11 cellular contexts compared by ENCODE assay signal in genomic region chr9:130448035-130448624, GRCh38. TPM values are rescaled to one million over a fixed set of nuclear protein-coding genes. Genes with fewer than 3 reads are reported as not detected.
DNase-seq lines count a peak whose midpoint lies in the region; FAIRE-seq and TF ChIP-seq lines count a peak whose summit lies in the region.
"Had no signal": no experiment of that assay in that cellular context is flagged by ENCODE, and none has a peak within 500 bp of the region (broad histone marks: within the 10 kb centered on the region; RNA-seq: fewer than 3 reads in every experiment).

No MANE protein-coding gene starts in this region.

- intact Hi-C loops in MCF 10A (cut with micrococcal nuclease), result no loop called here
- intact Hi-C loops in mammary epithelial cell (cut with micrococcal nuclease), result loop anchor here (5.0 kb wide), 1 partner anchor 116 kb away; no protein-coding TSS in a partner anchor
- intact Hi-C loops in prostate gland (cut with DNase I), result no loop called here

- H3K36me3 ChIP-seq in mammary epithelial cell (ENCODE audit: insufficient read depth, low read length), result no peaks in the 10 kb centered on the region
- no peaks in the 10 kb centered on the region for H3K36me3 ChIP-seq in bronchial epithelial cell (ENCODE audit: control insufficient read depth, insufficient read depth, low read length)
- peaks cover 0 to 5% (median 0%) of the 10 kb centered on the region in 5 donors for H3K36me3 ChIP-seq in subcutaneous abdominal adipose tissue (ENCODE audit: control insufficient read depth in 5 of 5, insufficient read depth in 5 of 5, low read length in 5 of 5)
- no peaks in the 10 kb centered on the region for H3K36me3 ChIP-seq in prostate gland
- H3K36me3 ChIP-seq: left ventricle myocardium inferior had no signal

- FAIRE-seq in bronchial epithelial cell (lab: Jason Lieb, UNC), result peak; percentile 55

- in situ Hi-C loops in mammary epithelial cell (cut with MboI; ENCODE audit: low sequenced_read_pairs in 2 of 2), result no loop called here

- POLR2A ChIA-PET in MCF 10A (lab: Yijun Ruan, JAX), result interaction anchor here (0.5 to 1.8 kb wide), 7 partner anchors 12 to 192 kb away, joined by 3 to 6 read pairs (median 4); partner anchors contain the start of gene FUBP3

- BruUV-seq in MCF 10A (replicated peaks; lab: Mats Ljungman, UMichigan), result no TSS peak
- no TSS peak for BruUV-seq in mammary epithelial cell (replicated peaks; lab: Mats Ljungman, UMichigan)

- no peaks in the 10 kb centered on the region for H3K27me3 ChIP-seq in mammary epithelial cell (ENCODE audit: insufficient read depth, low read length)
- no peaks in the 10 kb centered on the region for H3K27me3 ChIP-seq in bronchial epithelial cell (ENCODE audit: control insufficient read depth, insufficient read depth, low read length)
- H3K27me3 ChIP-seq in subcutaneous abdominal adipose tissue (ENCODE audit: control insufficient read depth in 5 of 5, insufficient read depth in 4 of 5, low read length in 5 of 5), result peaks cover 0 to 5% (median 0%) of the 10 kb centered on the region in 5 donors
- H3K27me3 ChIP-seq in prostate gland (replicated peaks; ENCODE audit: insufficient read depth), result no peaks in the 10 kb centered on the region

- no peak overlapping the region for H3K9ac ChIP-seq in mammary epithelial cell (ENCODE audit: insufficient read depth, low read length)
- peak overlapping the region in 1 of 5 donors; percentile 97 for H3K9ac ChIP-seq in subcutaneous abdominal adipose tissue (ENCODE audit: low read length in 5 of 5)

- TF ChIP-seq POLR2A in prostate gland (IDR thresholded peaks at IDR 0.05), result no peak

- peaks cover 50% of the 10 kb centered on the region for H3K36me3 Mint-ChIP-seq in MCF 10A (ENCODE audit: insufficient read depth, unreplicated experiment)

- no peak overlapping the region for H3K27ac Mint-ChIP-seq in MCF 10A (ENCODE audit: low read depth, unreplicated experiment)

- CTCF ChIA-PET in MCF 10A (lab: Yijun Ruan, JAX) (interaction anchor here (0.6 to 2.1 kb wide), 5 partner anchors 12 to 245 kb away, joined by 3 to 13 read pairs (median 4); partner anchors contain the start of gene EXOSC2), mammary epithelial cell (lab: Charles Lee; ENCODE audit: low non-redundant PET) (no interaction called here)

- peaks cover 33% of the 10 kb centered on the region for H3K4me1 Mint-ChIP-seq in MCF 10A (ENCODE audit: insufficient read depth, unreplicated experiment)

- no peak overlapping the region for H3K4me2 ChIP-seq in mammary epithelial cell (ENCODE audit: insufficient read depth, low read depth, low read length)

- DNase-seq in MCF 10A (ENCODE audit: unreplicated experiment) (peak; percentile 43), mammary epithelial cell (no peak), NOMO-1 (lab: John Stamatoyannopoulos, UW; ENCODE audit: unreplicated experiment in 2 of 2) (peak; percentile 70 to 75), bronchial epithelial cell (ENCODE audit: low read depth) (peak; percentile 13), NCI-H1105 treated with DMSO at 0.1 percent for 48 hours (lab: John Stamatoyannopoulos, UW) (no peak), prostate gland (ENCODE audit: low spot score) (no peak), NCI-H510A treated with DMSO at 0.1 percent for 48 hours (lab: John Stamatoyannopoulos, UW) (no peak)
- DNase-seq: activated CD8-positive, alpha-beta memory T cell treated with anti-CD3 and anti-CD28 coated beads, Interleukin-2, amount 50 U/mL, for 48 hours; effector CD4-positive, alpha-beta T cell; left ventricle myocardium inferior had no signal

- H4K20me1 ChIP-seq in mammary epithelial cell (ENCODE audit: insufficient read depth, low read length), result no peaks in the 10 kb centered on the region

- no peaks in the 10 kb centered on the region for H3K9me3 ChIP-seq in mammary epithelial cell (replicated peaks; ENCODE audit: insufficient read depth, low read length)
- peaks cover 0 to 2% (median 0%) of the 10 kb centered on the region in 5 donors for H3K9me3 ChIP-seq in subcutaneous abdominal adipose tissue (ENCODE audit: control insufficient read depth in 5 of 5, low read length in 5 of 5)
- no peaks in the 10 kb centered on the region for H3K9me3 ChIP-seq in prostate gland
- H3K9me3 ChIP-seq: left ventricle myocardium inferior had no signal

- no peaks in the 10 kb centered on the region for H3K79me2 ChIP-seq in mammary epithelial cell (ENCODE audit: insufficient read depth, low read length)

- TF ChIP-seq CTCF in MCF 10A (IDR thresholded peaks at IDR 0.05; ENCODE audit: unreplicated experiment), result no peak
- no peak for TF ChIP-seq CTCF in mammary epithelial cell (conservative IDR thresholded peaks at IDR 0.05 in 1 of 2, IDR thresholded peaks at IDR 0.05 in 1 of 2; ENCODE audit: extremely low read depth in 1 of 2, insufficient read depth in 1 of 2, low read depth in 1 of 2, low read length in 2 of 2)
- no peak for TF ChIP-seq CTCF in bronchial epithelial cell (IDR thresholded peaks at IDR 0.05; ENCODE audit: insufficient read depth, low read length, severe bottlenecking)
- no peak for TF ChIP-seq CTCF in prostate gland (IDR thresholded peaks at IDR 0.05)

- dilution Hi-C loops in mammary epithelial cell (cut with HindIII; ENCODE audit: low sequenced_read_pairs), result no loop called here

- peak overlapping the region; percentile 95 for H3K4me3 Mint-ChIP-seq in MCF 10A (ENCODE audit: unreplicated experiment)

- no peaks in the 10 kb centered on the region for H3K27me3 Mint-ChIP-seq in MCF 10A (ENCODE audit: insufficient read depth, unreplicated experiment)

- WGBS in mammary epithelial cell (ENCODE audit: low coverage, missing lambda C conversion rate), result 73% methylated on average over 6 of the region's 12 CpGs
- 65% methylated on average over 12 of the region's 12 CpGs for WGBS in prostate gland

- H2AFZ ChIP-seq in mammary epithelial cell (ENCODE audit: low read depth, low read length), result no peak overlapping the region

- H3K27ac ChIP-seq in mammary epithelial cell (ENCODE audit: insufficient read depth, low read depth, low read length) (no peak overlapping the region), subcutaneous abdominal adipose tissue (ENCODE audit: low read depth, low read length) (no peak overlapping the region), prostate gland (no peak overlapping the region)

- H3K4me3 ChIP-seq in mammary epithelial cell (replicated peaks in 1 of 3; ENCODE audit: insufficient read depth in 1 of 3, low read depth in 2 of 3, low read length in 3 of 3), result no peak overlapping the region
- no peak overlapping the region for H3K4me3 ChIP-seq in bronchial epithelial cell (ENCODE audit: low read depth, low read length)
- H3K4me3 ChIP-seq in subcutaneous abdominal adipose tissue (ENCODE audit: low read depth in 1 of 5, low read length in 5 of 5), result peak overlapping the region in 3 of 5 donors; percentile 8 to 77 (median 54)
- H3K4me3 ChIP-seq in prostate gland, result no peak overlapping the region
- H3K4me3 ChIP-seq: left ventricle myocardium inferior had no signal

- H3K9me3 Mint-ChIP-seq in MCF 10A (ENCODE audit: unreplicated experiment), result no peaks in the 10 kb centered on the region

- H3K4me1 ChIP-seq in mammary epithelial cell (ENCODE audit: insufficient read depth, low read length) (peaks cover 48% of the 10 kb centered on the region), subcutaneous abdominal adipose tissue (ENCODE audit: control insufficient read depth in 5 of 5, insufficient read depth in 5 of 5, low read length in 5 of 5) (peaks cover 19 to 80% (median 70%) of the 10 kb centered on the region in 5 donors), prostate gland (replicated peaks) (no peaks in the 10 kb centered on the region)

RNA-seq across cellular contexts. Expression of gene ASS1, which starts 3.4 kb away (rescaled TPM):
- total RNA-seq in MCF 10A (2022), result 204 and 299 TPM in 2 replicates
- total RNA-seq in mammary epithelial cell, result 100 to 1,000 TPM in 1 of 2 donors, 10 to 100 TPM in 1; 58.7 to 683 TPM
- polyA plus RNA-seq in mammary epithelial cell, result 113 TPM
- polyA minus RNA-seq in mammary epithelial cell, result 55.6 TPM
- total RNA-seq in bronchial epithelial cell, result 396 and 415 TPM in 2 replicates
- 100 to 1,000 TPM in 1 of 2 donors, 10 to 100 TPM in 1; 59.4 to 228 TPM for total RNA-seq in prostate gland

Comparison
In these comparisons a context has a peak if more than half of its experiments do, and no peak if none do; other contexts are left out.
1. DNase-seq: peak in MCF 10A (single experiment), NOMO-1 (2 of 2) and bronchial epithelial cell (single experiment); none in mammary epithelial cell (single experiment), NCI-H1105 treated with DMSO at 0.1 percent for 48 hours (single experiment), prostate gland (single experiment) and NCI-H510A treated with DMSO at 0.1 percent for 48 hours (single experiment).
2. H3K4me3 ChIP-seq: peak in subcutaneous abdominal adipose tissue (3 of 5); none in mammary epithelial cell (0 of 3), bronchial epithelial cell (single experiment) and prostate gland (0 of 2).